In genomic region chr3:164417955-164418354, GRCh38 we compare ENCODE assay signal across 18 cellular contexts.
DNase-seq lines count a peak whose midpoint lies in the region; ATAC-seq and TF ChIP-seq lines count a peak whose summit lies in the region.
"Had no signal": no experiment of that assay in that cellular context is flagged by ENCODE, and none has a peak within 500 bp of the region (broad histone marks: within the 10 kb centered on the region; RNA-seq: fewer than 3 reads in every experiment).

No MANE protein-coding gene starts in this region.

- no peak overlapping the region for H3K9ac ChIP-seq in KMS-11
- no peak overlapping the region for H3K9ac ChIP-seq in adipocyte (ENCODE audit: low read length)

- no peak overlapping the region for H3K27ac ChIP-seq in KMS-11
- no peak overlapping the region for H3K27ac ChIP-seq in adrenal gland
- H3K27ac ChIP-seq: A549, C4-2B, RWPE1 had no signal

- H3K4me3 ChIP-seq in KMS-11 (IDR thresholded peaks at IDR 0.05; ENCODE audit: insufficient read depth, low read depth, low read length) (no peak overlapping the region), adipocyte (ENCODE audit: low read length) (no peak overlapping the region), adrenal gland (no peak overlapping the region)
- H3K4me3 ChIP-seq: A549, K562, MG63 had no signal

- H2AFZ ChIP-seq in KMS-11 (ENCODE audit: low read depth) = no peak overlapping the region

- ATAC-seq in GM19324 (IDR thresholded peaks at IDR 0.05; ENCODE audit: low FRiP score, unreplicated experiment) = no peak
- ATAC-seq: A549; CD8-positive, alpha-beta T cell; K562; Panc1 had no signal

- no peaks in the 10 kb centered on the region for H3K79me2 ChIP-seq in KMS-11 (ENCODE audit: insufficient read depth, low read depth)

- H3K27me3 Mint-ChIP-seq in mesothelial cell of epicardium (ENCODE audit: low read depth) = no peaks in the 10 kb centered on the region

- TF ChIP-seq POLR2A in adrenal gland (IDR thresholded peaks at IDR 0.05) = no peak

- H3K36me3 ChIP-seq in KMS-11 (ENCODE audit: insufficient read depth) (no peaks in the 10 kb centered on the region), adipocyte (ENCODE audit: control insufficient read depth, insufficient read depth, low read length, severe bottlenecking) (no peaks in the 10 kb centered on the region), adrenal gland (replicated peaks in 1 of 2) (no peaks in the 10 kb centered on the region)
- H3K36me3 ChIP-seq: MG63 had no signal

- peaks cover 9% of the 10 kb centered on the region for H3K9me3 Mint-ChIP-seq in mesothelial cell of epicardium

- peak overlapping the region; percentile 22 for H3K27ac Mint-ChIP-seq in mesothelial cell of epicardium
- H3K27ac Mint-ChIP-seq: CD8-positive, alpha-beta T cell had no signal

- H3K4me3 Mint-ChIP-seq in mesothelial cell of epicardium = no peak overlapping the region
- H3K4me3 Mint-ChIP-seq: CD8-positive, alpha-beta T cell had no signal

- no peaks in the 10 kb centered on the region for H4K20me1 ChIP-seq in KMS-11 (ENCODE audit: insufficient read depth)

- H3K36me3 Mint-ChIP-seq in mesothelial cell of epicardium = no peaks in the 10 kb centered on the region
- H3K36me3 Mint-ChIP-seq: CD8-positive, alpha-beta T cell had no signal

- TF ChIP-seq CTCF in KMS-11 (conservative IDR thresholded peaks at IDR 0.05; ENCODE audit: low read depth, low read length) = no peak
- no peak for TF ChIP-seq CTCF in mesothelial cell of epicardium (IDR thresholded peaks at IDR 0.05; ENCODE audit: unreplicated experiment)
- no peak for TF ChIP-seq CTCF in adrenal gland (IDR thresholded peaks at IDR 0.05)

- H3K9me3 ChIP-seq in adipocyte (ENCODE audit: control insufficient read depth, low read length) (no peaks in the 10 kb centered on the region), adrenal gland (replicated peaks in 1 of 3) (no peaks in the 10 kb centered on the region)
- H3K9me3 ChIP-seq: A549, Caco-2, MG63 had no signal

- H3K4me1 Mint-ChIP-seq in mesothelial cell of epicardium = peaks cover 27% of the 10 kb centered on the region

- intact Hi-C loops in adrenal gland (cut with DNase I) = no loop called here

- no peaks in the 10 kb centered on the region for H3K27me3 ChIP-seq in KMS-11 (ENCODE audit: insufficient read depth, low read depth)
- H3K27me3 ChIP-seq in adipocyte (replicated peaks; ENCODE audit: control insufficient read depth, insufficient read depth, low read length) = no peaks in the 10 kb centered on the region
- H3K27me3 ChIP-seq in adrenal gland = no peaks in the 10 kb centered on the region
- H3K27me3 ChIP-seq: MG63 had no signal

- H3K4me2 ChIP-seq in KMS-11 = peak overlapping the region; percentile 54; the same call in 1 of the 2 replicates
- H3K4me2 ChIP-seq: A549 had no signal

- DNase-seq in NCI-H748 (lab: John Stamatoyannopoulos, UW; ENCODE audit: unreplicated experiment) (peak; percentile 61), NCI-H748 treated with DMSO at 0.1 percent for 48 hours (lab: John Stamatoyannopoulos, UW) (no peak), adipocyte (ENCODE audit: low read depth) (peak; percentile 10), mesothelial cell of epicardium (ENCODE audit: low spot score in 2 of 2, unreplicated experiment in 2 of 2) (no peak), adrenal gland (no peak)
- DNase-seq in stimulated activated naive CD4-positive, alpha-beta T cell (lab: John Stamatoyannopoulos, UW) = no peak
- DNase-seq: Caco-2; CD8-positive, alpha-beta T cell; DMS79 treated with DMSO at 0.1 percent for 48 hours; MG63; T-helper 1 cell had no signal

- H3K4me1 ChIP-seq in KMS-11 (ENCODE audit: low read depth, poor library complexity, severe bottlenecking) = peaks cover 30% of the 10 kb centered on the region
- no peaks in the 10 kb centered on the region for H3K4me1 ChIP-seq in adipocyte (ENCODE audit: control insufficient read depth, insufficient read depth, low read length)
- no peaks in the 10 kb centered on the region for H3K4me1 ChIP-seq in adrenal gland (replicated peaks in 1 of 2)
- H3K4me1 ChIP-seq: A549, Caco-2 had no signal

Comparison
In these comparisons a context has a peak if more than half of its experiments do, and no peak if none do; other contexts are left out.
1. DNase-seq: peak in NCI-H748 (single experiment) and adipocyte (single experiment); none in NCI-H748 treated with DMSO at 0.1 percent for 48 hours (single experiment), mesothelial cell of epicardium (0 of 2), stimulated activated naive CD4-positive, alpha-beta T cell (0 of 6) and adrenal gland (0 of 7).